ENCODE assay signal across 1 cellular context in the genomic region with DNA sequence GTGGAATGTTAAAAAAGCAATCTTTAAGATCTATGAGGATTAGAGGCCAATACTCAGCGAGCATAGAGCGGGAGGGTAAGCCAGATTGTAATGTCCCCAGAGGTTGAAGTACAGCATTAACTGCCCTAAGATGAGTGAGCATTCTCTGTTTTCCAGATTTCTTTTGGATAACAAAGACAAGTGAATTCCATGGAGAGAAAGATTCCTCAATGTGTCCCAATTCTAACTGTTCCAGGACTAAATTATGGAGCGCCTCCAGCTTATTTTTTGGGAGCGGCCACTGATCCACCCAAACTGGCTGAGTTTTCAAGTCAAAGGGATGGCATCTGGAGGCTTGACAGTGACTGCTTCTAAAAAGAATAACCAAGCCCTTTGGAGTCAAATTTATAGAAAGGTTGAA.
TF ChIP-seq lines count a peak whose summit lies in the region.

No MANE protein-coding gene starts in this region.

TF ChIP-seq in A549, 52 proteins besides CTCF, POLR2A, EP300 and RAD21 (continued from another document):
- TF ChIP-seq, protein P1, sequence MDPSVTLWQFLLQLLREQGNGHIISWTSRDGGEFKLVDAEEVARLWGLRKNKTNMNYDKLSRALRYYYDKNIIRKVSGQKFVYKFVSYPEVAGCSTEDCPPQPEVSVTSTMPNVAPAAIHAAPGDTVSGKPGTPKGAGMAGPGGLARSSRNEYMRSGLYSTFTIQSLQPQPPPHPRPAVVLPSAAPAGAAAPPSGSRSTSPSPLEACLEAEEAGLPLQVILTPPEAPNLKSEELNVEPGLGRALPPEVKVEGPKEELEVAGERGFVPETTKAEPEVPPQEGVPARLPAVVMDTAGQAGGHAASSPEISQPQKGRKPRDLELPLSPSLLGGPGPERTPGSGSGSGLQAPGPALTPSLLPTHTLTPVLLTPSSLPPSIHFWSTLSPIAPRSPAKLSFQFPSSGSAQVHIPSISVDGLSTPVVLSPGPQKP (IDR thresholded peaks at IDR 0.05; ENCODE audit: low read depth, low read length) = no peak
- TF ChIP-seq HEYL (CRISPR knock-in tag; IDR thresholded peaks at IDR 0.05) = no peak
- TF ChIP-seq, protein P2, sequence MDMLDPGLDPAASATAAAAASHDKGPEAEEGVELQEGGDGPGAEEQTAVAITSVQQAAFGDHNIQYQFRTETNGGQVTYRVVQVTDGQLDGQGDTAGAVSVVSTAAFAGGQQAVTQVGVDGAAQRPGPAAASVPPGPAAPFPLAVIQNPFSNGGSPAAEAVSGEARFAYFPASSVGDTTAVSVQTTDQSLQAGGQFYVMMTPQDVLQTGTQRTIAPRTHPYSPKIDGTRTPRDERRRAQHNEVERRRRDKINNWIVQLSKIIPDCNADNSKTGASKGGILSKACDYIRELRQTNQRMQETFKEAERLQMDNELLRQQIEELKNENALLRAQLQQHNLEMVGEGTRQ (IDR thresholded peaks at IDR 0.05) = no peak
TF ChIP-seq in A549: peak in this region for 0.
